ENCODE assay signal across 9 cellular contexts in genomic region chr7:23205861-23206510, GRCh38. TPM values are rescaled to one million over a fixed set of nuclear protein-coding genes. Genes with fewer than 3 reads are reported as not detected.
DNase-seq lines count a peak whose midpoint lies in the region; ATAC-seq and TF ChIP-seq lines count a peak whose summit lies in the region.
"Had no signal": no experiment of that assay in that cellular context is flagged by ENCODE, and none has a peak within 500 bp of the region (broad histone marks: within the 10 kb centered on the region; RNA-seq: fewer than 3 reads in every experiment).

No MANE protein-coding gene starts in this region.

- peaks cover 8% of the 10 kb centered on the region for H3K4me1 ChIP-seq in lower lobe of right lung
- H3K4me1 ChIP-seq in tibial artery = no peaks in the 10 kb centered on the region

- H3K9me3 Mint-ChIP-seq in activated CD8-positive, alpha-beta memory T cell treated with anti-CD3 and anti-CD28 coated beads, Interleukin-2, amount 10 ng/mL, durations not matched to agents 7 days and 5 days (ENCODE audit: low read depth) = no peaks in the 10 kb centered on the region

- DNase-seq in activated CD8-positive, alpha-beta memory T cell treated with anti-CD3 and anti-CD28 coated beads, Interleukin-2, amount 10 ng/mL, durations not matched to agents 7 days and 5 days = no peak
- DNase-seq in activated CD8-positive, alpha-beta memory T cell treated with anti-CD3 and anti-CD28 coated beads for 24 hours = no peak
- DNase-seq in coronary artery (ENCODE audit: low spot score) (no peak), lower lobe of right lung (peak; percentile 51), tibial artery (no peak), putamen (ENCODE audit: low spot score) (no peak)
- no peak for DNase-seq in activated CD4-positive, alpha-beta T cell treated with anti-CD3 and anti-CD28 coated beads, Interleukin-2, amount 50 U/mL, for 4 hours
- DNase-seq: hippocampal formation had no signal

- intact Hi-C loops in lower lobe of right lung (cut with DNase I) = no loop called here
- intact Hi-C loops in tibial artery (cut with DNase I; ENCODE audit: low total_unique reads) = no loop called here

- peaks cover 10% of the 10 kb centered on the region for H3K36me3 ChIP-seq in lower lobe of right lung
- H3K36me3 ChIP-seq in tibial artery = peaks cover 7 to 16% (median 12%) of the 10 kb centered on the region in 3 donors

- peak overlapping the region; percentile 11 for H3K4me3 Mint-ChIP-seq in activated CD8-positive, alpha-beta memory T cell treated with anti-CD3 and anti-CD28 coated beads, Interleukin-2, amount 10 ng/mL, durations not matched to agents 7 days and 5 days

- H3K27ac Mint-ChIP-seq in activated CD8-positive, alpha-beta memory T cell treated with anti-CD3 and anti-CD28 coated beads, Interleukin-2, amount 10 ng/mL, durations not matched to agents 7 days and 5 days = no peak overlapping the region

- no peak for TF ChIP-seq CTCF in coronary artery (IDR thresholded peaks at IDR 0.05)
- TF ChIP-seq CTCF in lower lobe of right lung (IDR thresholded peaks at IDR 0.05) = no peak
- TF ChIP-seq CTCF in tibial artery (IDR thresholded peaks at IDR 0.05) = no peak

- H3K27ac ChIP-seq in coronary artery (peak overlapping the region in 1 of 2 donors; percentile 10), lower lobe of right lung (peak overlapping the region; percentile 56), tibial artery (peak overlapping the region in 1 of 2 donors; percentile 36)

- H3K27me3 Mint-ChIP-seq in activated CD8-positive, alpha-beta memory T cell treated with anti-CD3 and anti-CD28 coated beads, Interleukin-2, amount 10 ng/mL, durations not matched to agents 7 days and 5 days = peaks cover 26% of the 10 kb centered on the region

- peaks cover 34% of the 10 kb centered on the region for H3K36me3 Mint-ChIP-seq in activated CD8-positive, alpha-beta memory T cell treated with anti-CD3 and anti-CD28 coated beads, Interleukin-2, amount 10 ng/mL, durations not matched to agents 7 days and 5 days

- H3K4me1 Mint-ChIP-seq in activated CD8-positive, alpha-beta memory T cell treated with anti-CD3 and anti-CD28 coated beads, Interleukin-2, amount 10 ng/mL, durations not matched to agents 7 days and 5 days = peaks cover 8% of the 10 kb centered on the region

- H3K27me3 ChIP-seq in lower lobe of right lung (ENCODE audit: low read depth) (peaks cover 8% of the 10 kb centered on the region), tibial artery (peaks cover 0 to 3% of the 10 kb centered on the region in 2 donors)

- no peaks in the 10 kb centered on the region for H3K9me3 ChIP-seq in lower lobe of right lung
- H3K9me3 ChIP-seq in tibial artery = no peaks in the 10 kb centered on the region

- ATAC-seq in activated CD8-positive, alpha-beta memory T cell treated with anti-CD3 and anti-CD28 coated beads, Interleukin-2, amount 10 ng/mL, durations not matched to agents 7 days and 5 days = peak; percentile 86
- ATAC-seq in lower lobe of right lung (peak; percentile 65 to 80), HG02973 (IDR thresholded peaks at IDR 0.05; ENCODE audit: unreplicated experiment) (no peak)

- CTCF ChIA-PET in activated CD8-positive, alpha-beta memory T cell treated with anti-CD3 and anti-CD28 coated beads, Interleukin-2, amount 10 ng/mL, durations not matched to agents 7 days and 5 days (lab: Charles Lee) = interaction anchor here (1.1 kb wide), 1 partner anchor 67 kb away, joined by 3 read pairs; no protein-coding TSS in a partner anchor

- peak overlapping the region; percentile 57 for H3K4me3 ChIP-seq in coronary artery
- H3K4me3 ChIP-seq in lower lobe of right lung = peak overlapping the region; percentile 34
- peak overlapping the region; percentile 32 for H3K4me3 ChIP-seq in tibial artery

RNA-seq across cellular contexts. Expression of gene NUP42, which starts 24.1 kb away (rescaled TPM):
- total RNA-seq in activated CD8-positive, alpha-beta memory T cell treated with anti-CD3 and anti-CD28 coated beads, Interleukin-2, amount 10 ng/mL, durations not matched to agents 7 days and 5 days = 10 to 100 TPM; 51.3 to 58.0 TPM
- total RNA-seq in lower lobe of right lung = 32.7 TPM

RNA-seq across cellular contexts. Expression of gene GPNMB, which starts 40.6 kb away (rescaled TPM):
- total RNA-seq in activated CD8-positive, alpha-beta memory T cell treated with anti-CD3 and anti-CD28 coated beads, Interleukin-2, amount 10 ng/mL, durations not matched to agents 7 days and 5 days = under 1 TPM; 0.41 to 0.82 TPM
- 452 TPM for total RNA-seq in lower lobe of right lung

Comparison
In these comparisons a context has a peak if more than half of its experiments do, and no peak if none do; other contexts are left out.
1. RNA of gene GPNMB, which starts 40.6 kb away (total RNA-seq): 452 TPM in lower lobe of right lung (single experiment); 0.41 to 0.82 TPM in activated CD8-positive, alpha-beta memory T cell treated with anti-CD3 and anti-CD28 coated beads, Interleukin-2, amount 10 ng/mL, durations not matched to agents 7 days and 5 days; every median in the first group is over 100 times any median in the second.
2. Peak in every context shown above with its lines, with median percentiles within 50 percentile points of each other: H3K4me3 ChIP-seq.